Comparison of ENCODE assay signal across 15 cellular contexts in genomic region chr11:120332822-120333716, GRCh38. TPM values are rescaled to one million over a fixed set of nuclear protein-coding genes. Genes with fewer than 3 reads are reported as not detected.
DNase-seq lines count a peak whose midpoint lies in the region; ATAC-seq and TF ChIP-seq lines count a peak whose summit lies in the region.
"Had no signal": no experiment of that assay in that cellular context is flagged by ENCODE, and none has a peak within 500 bp of the region (broad histone marks: within the 10 kb centered on the region; RNA-seq: fewer than 3 reads in every experiment).

No MANE protein-coding gene starts in this region.

- TF ChIP-seq CTCF in dorsolateral prefrontal cortex (IDR thresholded peaks at IDR 0.05 in 54 of 56, conservative IDR thresholded peaks at IDR 0.05 in 2 of 56; ENCODE audit: low read depth in 1 of 56, partially characterized antibody in 56 of 56) (no peak), glutamatergic neuron (IDR thresholded peaks at IDR 0.05; ENCODE audit: partially characterized antibody, unreplicated experiment) (no peak)

- ATAC-seq in SK-N-SH treated with all-trans-retinoic acid at 6 μM for 48 hours (no peak), GM18520 (IDR thresholded peaks at IDR 0.05; ENCODE audit: unreplicated experiment) (no peak)
- ATAC-seq: activated CD4-positive, CD25-positive, alpha-beta regulatory T cell treated with anti-CD3 and anti-CD28 coated beads, Interleukin-2, amount 50 U/mL, for 24 hours; activated T-cell treated with anti-CD3 and anti-CD28 coated beads, Interleukin-2, amount 50 U/mL, for 4 hours had no signal

- H3K9ac ChIP-seq in GM23248 (peak overlapping the region; percentile 27), skeletal muscle satellite cell (ENCODE audit: low read depth, low read length) (peak overlapping the region; percentile 4)
- H3K9ac ChIP-seq: parathyroid adenoma had no signal

- peak overlapping the region; percentile 28; the same call in 1 of the 2 replicates for H3K4me3 ChIP-seq in GM23248
- H3K4me3 ChIP-seq in dorsolateral prefrontal cortex: no peak overlapping the region
- H3K4me3 ChIP-seq in skeletal muscle satellite cell (ENCODE audit: low read length): no peak overlapping the region
- H3K4me3 ChIP-seq: lung had no signal

- peaks cover 38% of the 10 kb centered on the region for H3K4me1 ChIP-seq in GM23248 (ENCODE audit: insufficient read depth)
- H3K4me1 ChIP-seq in skeletal muscle satellite cell (ENCODE audit: control insufficient read depth, insufficient read depth, low read length): peaks cover 56% of the 10 kb centered on the region
- H3K4me1 ChIP-seq: parathyroid adenoma had no signal

- peaks cover 13% of the 10 kb centered on the region for H3K4me1 Mint-ChIP-seq in glutamatergic neuron (ENCODE audit: low read depth, unreplicated experiment)

- no peak overlapping the region for H3K4me3 Mint-ChIP-seq in glutamatergic neuron (ENCODE audit: unreplicated experiment)
- H3K4me3 Mint-ChIP-seq: activated T-cell treated with anti-CD3 and anti-CD28 coated beads, Interleukin-2, amount 50 U/mL, for 4 hours had no signal

- H3K4me2 ChIP-seq in GM23248 (ENCODE audit: unreplicated experiment) (peak overlapping the region; percentile 21), skeletal muscle satellite cell (ENCODE audit: low read length) (no peak overlapping the region)

- no peaks in the 10 kb centered on the region for H4K20me1 ChIP-seq in GM23248 (ENCODE audit: insufficient read depth)

- peak; percentile 75 for DNase-seq in GM23248
- no peak for DNase-seq in dorsolateral prefrontal cortex
- DNase-seq in glutamatergic neuron: no peak
- DNase-seq in SHP77 (lab: John Stamatoyannopoulos, UW): no peak
- no peak for DNase-seq in stimulated activated naive CD4-positive, alpha-beta T cell (lab: John Stamatoyannopoulos, UW)
- DNase-seq: activated T-cell treated with anti-CD3 and anti-CD28 coated beads, Interleukin-2, amount 50 U/mL, for 4 hours; amygdala; NCI-H2029 had no signal

- H3K27ac ChIP-seq in GM23248 (peak overlapping the region; percentile 76), dorsolateral prefrontal cortex (peak overlapping the region in 53 of 59 donors; percentile 5 to 99 (median 95))
- H3K27ac ChIP-seq: C4-2B, parathyroid adenoma had no signal

- in situ Hi-C loops in GM23248 (cut with MboI): no loop called here

- 51 to 54% methylated on average over 5 of the region's 5 CpGs for WGBS in GM23248 (ENCODE audit: low coverage in 1 of 2, low lambda C conversion rate in 2 of 2, missing lambda C conversion rate in 2 of 2), 2 experiments

- H3K27me3 ChIP-seq in GM23248 (replicated peaks; ENCODE audit: insufficient read depth) (no peaks in the 10 kb centered on the region), dorsolateral prefrontal cortex (no peaks in the 10 kb centered on the region), skeletal muscle satellite cell (ENCODE audit: control insufficient read depth, insufficient read depth, low read length) (no peaks in the 10 kb centered on the region)

- H3K27me3 Mint-ChIP-seq in glutamatergic neuron (ENCODE audit: unreplicated experiment): peaks cover 3% of the 10 kb centered on the region

- H3K36me3 ChIP-seq in GM23248 (ENCODE audit: low read depth) (0 out of 2 replicates have a peak, but pooled peaks cover 5% of the 10 kb centered on the region), skeletal muscle satellite cell (ENCODE audit: insufficient read depth, low read length) (peaks cover 9% of the 10 kb centered on the region)

- no peak overlapping the region for H3K27ac Mint-ChIP-seq in glutamatergic neuron (ENCODE audit: unreplicated experiment)

- intact Hi-C loops in dorsolateral prefrontal cortex (cut with DNase I): loop anchor here (10.0 kb wide), 1 partner anchor 352 kb away; no protein-coding TSS in a partner anchor

- H3F3A ChIP-seq in GM23248 (ENCODE audit: insufficient read depth): peaks cover 76% of the 10 kb centered on the region

- H2AFZ ChIP-seq in GM23248: no peak overlapping the region
- H2AFZ ChIP-seq: parathyroid adenoma had no signal

- peaks cover 28% of the 10 kb centered on the region for H3K79me2 ChIP-seq in GM23248 (ENCODE audit: insufficient read depth)

- H3K9me3 ChIP-seq in GM23248 (ENCODE audit: low read depth) (no peaks in the 10 kb centered on the region), skeletal muscle satellite cell (replicated peaks; ENCODE audit: low read length) (no peaks in the 10 kb centered on the region)

- H3K36me3 Mint-ChIP-seq in glutamatergic neuron (ENCODE audit: unreplicated experiment): no peaks in the 10 kb centered on the region

- no peaks in the 10 kb centered on the region for H3K9me2 ChIP-seq in GM23248 (ENCODE audit: insufficient read depth)

- peaks cover 3% of the 10 kb centered on the region for H3K9me3 Mint-ChIP-seq in glutamatergic neuron (ENCODE audit: unreplicated experiment)
- H3K9me3 Mint-ChIP-seq: activated T-cell treated with anti-CD3 and anti-CD28 coated beads, Interleukin-2, amount 50 U/mL, for 4 hours had no signal

TF ChIP-seq in SK-N-SH treated with all-trans-retinoic acid at 6 μM for 48 hours, 23 proteins besides CTCF, POLR2A, EP300 and RAD21:
- no peak for TF ChIP-seq GLIS3 (CRISPR knock-in tag; IDR thresholded peaks at IDR 0.05)
- 0 out of 2 replicates have a peak, but pooled peaks have one; percentile 16 for TF ChIP-seq ISL1 (CRISPR knock-in tag; IDR thresholded peaks at IDR 0.05)

RNA-seq across cellular contexts. Expression of gene ARHGEF12, which starts 3.1 kb away (rescaled TPM):
- total RNA-seq in GM23248 (2014; rRNA removed; shearing (Covaris generic)): 52.7 and 57.9 TPM in 2 replicates
- polyA plus RNA-seq in GM23248 (2016; fragmentation: Nextera tagmentation; extraction: Ambion mirVana): 20.3 and 20.4 TPM in 2 replicates
- total RNA-seq in dorsolateral prefrontal cortex (100 to 1,000 TPM; 103 to 277 (median 191) TPM), glutamatergic neuron (ENCODE audit: unreplicated experiment) (40.8 TPM)
- 43.0 and 53.2 TPM in 2 replicates for total RNA-seq in skeletal muscle satellite cell (2012; rRNA removed)

RNA-seq across cellular contexts. Expression of gene TLCD5, which starts 8.0 kb away (rescaled TPM):
- total RNA-seq in GM23248 (2014; rRNA removed; shearing (Covaris generic)): 6.8 and 11.1 TPM in 2 replicates
- polyA plus RNA-seq in GM23248 (2016; fragmentation: Nextera tagmentation; extraction: Ambion mirVana): 10.6 and 13.5 TPM in 2 replicates
- total RNA-seq in dorsolateral prefrontal cortex (10 to 100 TPM; 10.5 to 31.8 (median 18.5) TPM), glutamatergic neuron (ENCODE audit: unreplicated experiment) (15.8 TPM)
- total RNA-seq in skeletal muscle satellite cell (2012; rRNA removed): 7.0 and 7.4 TPM in 2 replicates
